ENCODE assay signal across 8 cellular contexts in the genomic region with DNA sequence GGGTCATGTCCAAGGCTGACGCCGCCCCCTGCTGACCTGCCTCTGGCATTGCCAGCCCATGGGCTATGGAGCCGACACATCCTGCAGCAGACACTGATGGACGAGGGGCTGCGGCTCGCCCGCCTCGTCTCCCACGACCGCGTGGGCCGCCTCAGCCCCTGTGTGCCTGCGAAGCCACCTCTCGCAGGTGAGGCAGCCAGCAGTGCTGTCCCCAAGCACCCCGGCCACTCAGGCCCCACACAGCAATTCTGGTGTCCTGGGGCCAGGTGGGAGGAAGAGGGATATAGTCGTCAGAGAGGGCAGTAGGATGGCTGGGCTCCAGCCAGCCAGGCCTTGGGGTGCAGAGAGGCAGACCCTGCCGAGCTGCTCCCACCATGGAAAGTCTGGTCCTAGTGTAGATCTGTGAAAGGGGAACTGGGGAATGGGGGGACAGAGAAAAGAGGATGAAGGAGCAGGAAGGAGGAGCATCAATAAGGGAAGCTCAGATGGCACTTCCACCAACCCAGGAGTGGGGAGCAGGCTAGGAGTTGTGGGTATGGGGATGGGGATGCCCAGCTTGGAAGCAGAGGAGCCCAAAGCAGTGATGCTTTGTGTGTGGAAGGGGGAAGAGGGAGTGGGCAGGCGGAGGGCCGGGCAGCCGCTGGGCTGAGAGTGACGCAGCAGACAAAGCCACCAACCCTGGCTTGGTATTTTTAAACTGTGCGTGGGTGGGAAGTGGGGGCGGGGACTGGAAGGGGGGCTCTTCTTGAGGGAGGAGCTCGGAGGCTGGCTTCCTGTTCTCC.
A peak's percentile ranks its signal among the peaks of the same experiment; 100 is the strongest.
DNase-seq lines count a peak whose midpoint lies in the region; ATAC-seq and TF ChIP-seq lines count a peak whose summit lies in the region.

No MANE protein-coding gene starts in this region.

- H3K27ac ChIP-seq in DOHH2 (ENCODE audit: low read depth, low read length): peak overlapping the region; percentile 40

- no peaks in the 10 kb centered on the region for H3K9me3 ChIP-seq in DOHH2 (ENCODE audit: control insufficient read depth, insufficient read depth, low read length)

- peaks cover 25% of the 10 kb centered on the region for H3K4me1 ChIP-seq in DOHH2 (ENCODE audit: control insufficient read depth, low read length)

- no peaks in the 10 kb centered on the region for H3K9me2 ChIP-seq in DOHH2 (replicated peaks; ENCODE audit: control insufficient read depth, low read length)

- peak overlapping the region; percentile 58 for H3K4me2 ChIP-seq in DOHH2 (ENCODE audit: low read length)

- peaks cover 46% of the 10 kb centered on the region for H3K36me3 ChIP-seq in DOHH2 (ENCODE audit: control insufficient read depth, low read length)

- H3K4me3 ChIP-seq in DOHH2 (ENCODE audit: low read length) (peak overlapping the region; percentile 28), cardiac fibroblast (replicated peaks in 1 of 2; ENCODE audit: low read depth in 2 of 2, low read length in 2 of 2) (peak overlapping the region in 1 of 2 donors; percentile 8)

- no peaks in the 10 kb centered on the region for H3K27me3 ChIP-seq in DOHH2 (ENCODE audit: control insufficient read depth, low read length)

- TF ChIP-seq CTCF in DOHH2 (IDR thresholded peaks at IDR 0.05; ENCODE audit: low read depth, low read length, poor library complexity, severe bottlenecking): peak; percentile 65
- TF ChIP-seq CTCF in cardiac fibroblast (IDR thresholded peaks at IDR 0.05; ENCODE audit: low read depth, low read length): peak; percentile 68

- H4K20me1 ChIP-seq in DOHH2 (ENCODE audit: control insufficient read depth, insufficient read depth, low read depth, low read length): no peaks in the 10 kb centered on the region

- peaks cover 17% of the 10 kb centered on the region for H3F3A ChIP-seq in DOHH2 (ENCODE audit: control insufficient read depth, insufficient read depth)

- peaks cover 9% of the 10 kb centered on the region for H3K79me2 ChIP-seq in DOHH2 (ENCODE audit: control insufficient read depth, low read length)

- peak; percentile 40 for ATAC-seq in HG02885 (IDR thresholded peaks at IDR 0.05; ENCODE audit: poor library complexity, unreplicated experiment)
- no peak for ATAC-seq in HG03039 (IDR thresholded peaks at IDR 0.05; ENCODE audit: unreplicated experiment)

- peak; percentile 51 for DNase-seq in UCSD-AML1 (lab: John Stamatoyannopoulos, UW; ENCODE audit: unreplicated experiment)
- DNase-seq in cardiac fibroblast (ENCODE audit: low read depth in 2 of 2): peak; percentile 82 to 94
- peak; percentile 86 for DNase-seq in left kidney (ENCODE audit: low read depth, low spot score)
- DNase-seq in stimulated activated CD4-positive, alpha-beta T cell treated with anti-CD3 and anti-CD28 coated beads, TNF-alpha, amount 100 ng/mL, for 24 hours (ENCODE audit: low read depth in 3 of 3): peak in 2 of 3 experiments; percentile 58 to 83
- DNase-seq in NCI-H1417 treated with DMSO at 0.1 percent for 48 hours (lab: John Stamatoyannopoulos, UW): no peak
